Comparison of ENCODE assay signal across 15 cellular contexts in genomic region chr3:186216903-186217819, GRCh38.
DNase-seq lines count a peak whose midpoint lies in the region; ATAC-seq and TF ChIP-seq lines count a peak whose summit lies in the region.
"Had no signal": no experiment of that assay in that cellular context is flagged by ENCODE, and none has a peak within 500 bp of the region (broad histone marks: within the 10 kb centered on the region; RNA-seq: fewer than 3 reads in every experiment).

No MANE protein-coding gene starts in this region.

- peak; percentile 8 for ATAC-seq in GM21786 (IDR thresholded peaks at IDR 0.05; ENCODE audit: unreplicated experiment)
- ATAC-seq in left lung: peak; percentile 8
- ATAC-seq: left colon had no signal

- no peak overlapping the region for H3K4me3 ChIP-seq in left lung
- H3K4me3 ChIP-seq: pancreas had no signal

- peaks cover 13% of the 10 kb centered on the region for H3K4me1 Mint-ChIP-seq in activated CD4-positive, alpha-beta T cell treated with anti-CD3 and anti-CD28 coated beads, Interleukin-2, amount 10 ng/mL, durations not matched to agents 24 days and 14 days

- H3K36me3 Mint-ChIP-seq in activated CD4-positive, alpha-beta T cell treated with anti-CD3 and anti-CD28 coated beads, Interleukin-2, amount 10 ng/mL, durations not matched to agents 24 days and 14 days (ENCODE audit: low read depth): no peaks in the 10 kb centered on the region
- H3K36me3 Mint-ChIP-seq: activated naive CD4-positive, alpha-beta T cell treated with anti-CD3 and anti-CD28 coated beads, Interleukin-2, amount 10 ng/mL, durations not matched to agents 7 days and 5 days had no signal

- DNase-seq in activated CD4-positive, alpha-beta T cell treated with anti-CD3 and anti-CD28 coated beads, Interleukin-2, amount 10 ng/mL, durations not matched to agents 24 days and 14 days: no peak
- DNase-seq in activated CD4-positive, alpha-beta T cell treated with anti-CD3 and anti-CD28 coated beads for 1 hour: no peak
- DNase-seq in NCI-H2227 treated with DMSO at 0.1 percent for 48 hours (lab: John Stamatoyannopoulos, UW) (peak; percentile 22), left lung (no peak), AG20443 (ENCODE audit: low spot score) (no peak), NCI-H2196 treated with DMSO at 0.1 percent for 48 hours (lab: John Stamatoyannopoulos, UW; ENCODE audit: unreplicated experiment) (no peak)
- DNase-seq in activated CD4-positive, CD25-positive, alpha-beta regulatory T cell (lab: John Stamatoyannopoulos, UW): no peak
- DNase-seq: ACHN; left colon; pancreas; SHP77; stimulated activated naive CD4-positive, alpha-beta T cell treated with Interleukin-2 at 50 U/mL for 16 hours had no signal

- H3K27me3 Mint-ChIP-seq in activated CD4-positive, alpha-beta T cell treated with anti-CD3 and anti-CD28 coated beads, Interleukin-2, amount 10 ng/mL, durations not matched to agents 24 days and 14 days: peaks cover 41% of the 10 kb centered on the region

- no peak for TF ChIP-seq CTCF in left lung (IDR thresholded peaks at IDR 0.05)

- no peaks in the 10 kb centered on the region for H3K27me3 ChIP-seq in left lung
- H3K27me3 ChIP-seq: pancreas had no signal

- no peak overlapping the region for H3K27ac ChIP-seq in left lung
- H3K27ac ChIP-seq: pancreas had no signal

- intact Hi-C loops in activated CD4-positive, alpha-beta T cell treated with anti-CD3 and anti-CD28 coated beads, Interleukin-2, amount 10 ng/mL, durations not matched to agents 24 days and 14 days (cut with micrococcal nuclease): no loop called here
- intact Hi-C loops in left lung (cut with DNase I): no loop called here

- no peak overlapping the region for H3K4me3 Mint-ChIP-seq in activated CD4-positive, alpha-beta T cell treated with anti-CD3 and anti-CD28 coated beads, Interleukin-2, amount 10 ng/mL, durations not matched to agents 24 days and 14 days
- H3K4me3 Mint-ChIP-seq: activated CD4-positive, alpha-beta T cell treated with anti-CD3 and anti-CD28 coated beads, Interleukin-2, amount 10 ng/mL, durations not matched to agents 7 days and 5 days; activated naive CD4-positive, alpha-beta T cell treated with anti-CD3 and anti-CD28 coated beads, Interleukin-2, amount 10 ng/mL, durations not matched to agents 7 days and 5 days had no signal

- no peaks in the 10 kb centered on the region for H3K4me1 ChIP-seq in left lung

- H3K36me3 ChIP-seq in left lung: no peaks in the 10 kb centered on the region
- H3K36me3 ChIP-seq: pancreas had no signal

- H3K9me3 ChIP-seq in left lung: no peaks in the 10 kb centered on the region
- H3K9me3 ChIP-seq: pancreas had no signal

- H3K9me3 Mint-ChIP-seq in activated CD4-positive, alpha-beta T cell treated with anti-CD3 and anti-CD28 coated beads, Interleukin-2, amount 10 ng/mL, durations not matched to agents 24 days and 14 days: no peaks in the 10 kb centered on the region
- H3K9me3 Mint-ChIP-seq: activated CD4-positive, alpha-beta T cell treated with anti-CD3 and anti-CD28 coated beads, Interleukin-2, amount 10 ng/mL, durations not matched to agents 7 days and 5 days; activated naive CD4-positive, alpha-beta T cell treated with anti-CD3 and anti-CD28 coated beads, Interleukin-2, amount 10 ng/mL, durations not matched to agents 7 days and 5 days had no signal

- H3K27ac Mint-ChIP-seq in activated CD4-positive, alpha-beta T cell treated with anti-CD3 and anti-CD28 coated beads, Interleukin-2, amount 10 ng/mL, durations not matched to agents 24 days and 14 days: peak overlapping the region; percentile 43
- H3K27ac Mint-ChIP-seq: activated CD4-positive, alpha-beta T cell treated with anti-CD3 and anti-CD28 coated beads, Interleukin-2, amount 10 ng/mL, durations not matched to agents 7 days and 5 days; activated naive CD4-positive, alpha-beta T cell treated with anti-CD3 and anti-CD28 coated beads, Interleukin-2, amount 10 ng/mL, durations not matched to agents 7 days and 5 days had no signal
